In genomic region chr7:120662291-120662690, GRCh38 we compare ENCODE assay signal across 8 cellular contexts.
"Had no signal": no experiment of that assay in that cellular context is flagged by ENCODE, and none has a peak within 500 bp of the region (broad histone marks: within the 10 kb centered on the region; RNA-seq: fewer than 3 reads in every experiment).

No MANE protein-coding gene starts in this region.

- DNase-seq: GM23248, H9, HCEC 1CT, IMR-90 had no signal

- H3K4me1 Mint-ChIP-seq: H9 had no signal

- H3K9ac ChIP-seq: GM23248 had no signal

- H3K9me3 Mint-ChIP-seq: H9 had no signal

- ATAC-seq: K562 had no signal

- FAIRE-seq: H1, H54, HTR-8/SVneo, K562 had no signal

- H3K4me3 Mint-ChIP-seq: H9 had no signal

- H3K27ac Mint-ChIP-seq: H9 had no signal

- H3K27ac ChIP-seq: GM23248 had no signal

- H2AFZ ChIP-seq: GM23248 had no signal

- H3K4me3 ChIP-seq: GM23248, K562 had no signal
